In the genomic region with DNA sequence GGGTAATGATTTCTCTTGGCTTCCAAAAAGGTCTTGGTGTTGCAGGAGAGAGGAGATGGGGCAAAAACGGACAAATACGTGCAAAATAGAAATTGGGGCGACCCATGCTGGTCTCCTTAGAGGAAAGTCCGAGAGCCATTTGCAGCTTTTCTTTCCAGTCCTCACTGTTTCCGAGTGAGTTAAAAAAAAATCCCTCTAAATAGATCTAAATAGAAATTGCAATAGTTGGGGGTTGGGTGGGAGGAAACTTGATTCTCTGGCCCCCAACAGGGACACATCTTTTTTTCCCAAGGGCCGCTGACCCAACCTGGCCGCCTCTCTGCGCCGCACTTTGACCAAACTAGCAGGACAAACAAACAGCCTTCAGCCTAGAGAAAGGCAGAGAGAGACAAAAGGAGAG, we compare ENCODE assay signal across 16 cellular contexts. TPM values are rescaled to one million over a fixed set of nuclear protein-coding genes. Genes with fewer than 3 reads are reported as not detected.
DNase-seq lines count a peak whose midpoint lies in the region; ATAC-seq and TF ChIP-seq lines count a peak whose summit lies in the region.
"Had no signal": no experiment of that assay in that cellular context is flagged by ENCODE, and none has a peak within 500 bp of the region (broad histone marks: within the 10 kb centered on the region; RNA-seq: fewer than 3 reads in every experiment).

No MANE protein-coding gene starts in this region.

- TF ChIP-seq CTCF in GM10266 (IDR thresholded peaks at IDR 0.05; ENCODE audit: control insufficient read depth, insufficient read depth, low read depth, missing control alignments) (no peak), chondrocyte (IDR thresholded peaks at IDR 0.05) (no peak), nephron (IDR thresholded peaks at IDR 0.05; ENCODE audit: unreplicated experiment in 3 of 3) (no peak)

- H3K36me3 Mint-ChIP-seq in T-helper 2 cell treated with Interferon-gamma antibody and Interleukin-4, amounts not matched to agents 5 μg/mL and 100 μg/mL, for 36 hours (ENCODE audit: low read depth) = peaks cover 2% of the 10 kb centered on the region
- H3K36me3 Mint-ChIP-seq in chondrocyte (ENCODE audit: low read depth) (no peaks in the 10 kb centered on the region), nephron (ENCODE audit: low read depth) (no peaks in the 10 kb centered on the region)

- no peaks in the 10 kb centered on the region for H3K9me3 Mint-ChIP-seq in T-helper 2 cell treated with Interferon-gamma antibody and Interleukin-4, amounts not matched to agents 5 μg/mL and 100 μg/mL, for 36 hours
- H3K9me3 Mint-ChIP-seq in chondrocyte (ENCODE audit: low read depth) (no peaks in the 10 kb centered on the region), nephron (no peaks in the 10 kb centered on the region)

- H3K4me1 Mint-ChIP-seq in T-helper 2 cell treated with Interferon-gamma antibody and Interleukin-4, amounts not matched to agents 5 μg/mL and 100 μg/mL, for 36 hours (ENCODE audit: low read depth) = peaks cover 18% of the 10 kb centered on the region
- H3K4me1 Mint-ChIP-seq in chondrocyte (ENCODE audit: low read depth) (peaks cover 39% of the 10 kb centered on the region), nephron (peaks cover 38% of the 10 kb centered on the region)

- no peak for DNase-seq in T-helper 2 cell treated with Interferon-gamma antibody and Interleukin-4, amounts not matched to agents 5 μg/mL and 100 μg/mL, for 36 hours (ENCODE audit: low spot score)
- DNase-seq in T-helper 2 cell = no peak
- DNase-seq in GM10266 (ENCODE audit: extremely low spot score) = peak; percentile 48
- no peak for DNase-seq in chondrocyte (ENCODE audit: low spot score)
- DNase-seq in glomerular visceral epithelial cell (ENCODE audit: extremely low spot score) = no peak
- no peak for DNase-seq in pons (ENCODE audit: low spot score)
- DNase-seq: ACHN, DND-41, SHP77, WERI-Rb-1 had no signal

- peak overlapping the region; percentile 60 for H3K27ac Mint-ChIP-seq in T-helper 2 cell treated with Interferon-gamma antibody and Interleukin-4, amounts not matched to agents 5 μg/mL and 100 μg/mL, for 36 hours
- H3K27ac Mint-ChIP-seq in chondrocyte (ENCODE audit: unreplicated experiment) (peak overlapping the region; percentile 2), nephron (no peak overlapping the region)

- peak overlapping the region; percentile 45 for H3K4me3 Mint-ChIP-seq in T-helper 2 cell treated with Interferon-gamma antibody and Interleukin-4, amounts not matched to agents 5 μg/mL and 100 μg/mL, for 36 hours
- peak overlapping the region; percentile 75 for H3K4me3 Mint-ChIP-seq in chondrocyte (ENCODE audit: unreplicated experiment)
- H3K4me3 Mint-ChIP-seq in nephron = peak overlapping the region; percentile 37 to 72 (median 65)

- peaks cover 94% of the 10 kb centered on the region for H3K27me3 Mint-ChIP-seq in T-helper 2 cell treated with Interferon-gamma antibody and Interleukin-4, amounts not matched to agents 5 μg/mL and 100 μg/mL, for 36 hours (ENCODE audit: low read depth)
- H3K27me3 Mint-ChIP-seq in chondrocyte (ENCODE audit: low read depth) (peaks cover 29% of the 10 kb centered on the region), nephron (ENCODE audit: low read depth) (peaks cover 100% of the 10 kb centered on the region)

- no peak for ATAC-seq in HG03432 (IDR thresholded peaks at IDR 0.05; ENCODE audit: unreplicated experiment)

RNA-seq across cellular contexts. Expression of a gene that starts 2.8 kb away (rescaled TPM):
- 14.8 to 23.7 TPM (median 15.4 TPM) in 3 replicates for total RNA-seq in chondrocyte
- total RNA-seq: dermis blood vessel endothelial cell, lung, renal cortical epithelial cell, thoracic aorta had no signal

Comparison
In these comparisons a context has a peak if more than half of its experiments do, and no peak if none do; other contexts are left out.
1. H3K27ac Mint-ChIP-seq: peak in T-helper 2 cell treated with Interferon-gamma antibody and Interleukin-4, amounts not matched to agents 5 μg/mL and 100 μg/mL, for 36 hours (single experiment) and chondrocyte (single experiment); none in nephron (0 of 3).
2. Peak in every context shown above with its lines, with median percentiles within 50 percentile points of each other: H3K4me3 Mint-ChIP-seq.